18 cellular contexts compared by ENCODE assay signal in the genomic region with DNA sequence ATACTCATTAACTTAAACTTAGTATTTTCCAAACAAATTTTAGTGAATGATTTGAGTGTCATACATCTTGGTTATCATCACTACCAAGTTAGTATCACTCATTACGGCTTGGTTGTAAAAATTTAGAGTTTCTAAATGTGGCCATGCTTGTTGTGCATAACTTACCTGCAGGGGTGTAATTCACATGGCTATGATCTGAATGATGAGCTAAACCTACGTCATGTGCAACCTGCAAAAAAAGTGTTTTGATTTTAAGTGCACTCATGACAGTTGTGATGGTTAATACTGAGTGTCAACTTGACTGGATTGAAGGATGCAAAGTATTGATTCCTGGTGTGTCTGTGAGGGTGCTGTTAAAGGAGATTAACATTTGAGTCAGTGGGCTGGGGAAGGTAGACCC. TPM values are rescaled to one million over a fixed set of nuclear protein-coding genes. Genes with fewer than 3 reads are reported as not detected.
A peak's percentile ranks its signal among the peaks of the same experiment; 100 is the strongest.
DNase-seq lines count a peak whose midpoint lies in the region; ATAC-seq and TF ChIP-seq lines count a peak whose summit lies in the region.
"Had no signal": no experiment of that assay in that cellular context is flagged by ENCODE, and none has a peak within 500 bp of the region (broad histone marks: within the 10 kb centered on the region; RNA-seq: fewer than 3 reads in every experiment).

No MANE protein-coding gene starts in this region.

- no peaks in the 10 kb centered on the region for H3K27me3 Mint-ChIP-seq in MCF 10A (ENCODE audit: insufficient read depth, unreplicated experiment)

- H3K27ac ChIP-seq in esophagus squamous epithelium = peak overlapping the region; percentile 67 to 86 (median 83)
- H3K27ac ChIP-seq in skin epidermis = peak overlapping the region in 19 of 21 experiments; percentile 1 to 80 (median 56)
- no peak overlapping the region for H3K27ac ChIP-seq in psoas muscle

- H3K27ac Mint-ChIP-seq in MCF 10A (ENCODE audit: low read depth, unreplicated experiment) = peak overlapping the region; percentile 97

- H3K36me3 Mint-ChIP-seq in MCF 10A (ENCODE audit: insufficient read depth, unreplicated experiment) = no peaks in the 10 kb centered on the region

- TF ChIP-seq POLR2A in esophagus squamous epithelium (IDR thresholded peaks at IDR 0.05) = no peak

- ATAC-seq in psoas muscle (no peak), GM21825 (IDR thresholded peaks at IDR 0.05; ENCODE audit: unreplicated experiment) (no peak)
- ATAC-seq: Panc1 had no signal

- H3K9me3 Mint-ChIP-seq in MCF 10A (ENCODE audit: unreplicated experiment) = peaks cover under 1% of the 10 kb centered on the region

- H3K4me1 Mint-ChIP-seq in MCF 10A (ENCODE audit: insufficient read depth, unreplicated experiment) = peaks cover 40% of the 10 kb centered on the region

- no TSS peak for BruUV-seq in MCF 10A (replicated peaks; lab: Mats Ljungman, UMichigan)

- H3K9me3 ChIP-seq in esophagus squamous epithelium = no peaks in the 10 kb centered on the region
- no peaks in the 10 kb centered on the region for H3K9me3 ChIP-seq in psoas muscle
- H3K9me3 ChIP-seq: BE2C, MG63 had no signal

- DNase-seq in MCF 10A (ENCODE audit: unreplicated experiment) (no peak), esophagus squamous epithelium (lab: John Stamatoyannopoulos, UW) (no peak), NCI-H1105 treated with DMSO at 0.1 percent for 48 hours (lab: John Stamatoyannopoulos, UW) (no peak), psoas muscle (no peak), NCI-H1048 (lab: John Stamatoyannopoulos, UW) (no peak)
- DNase-seq: BE2C; EL; Kasumi-1; MG63; NCI-H1436 treated with DMSO at 0.1 percent for 48 hours; NCI-H1930; NCI-H2227 treated with DMSO at 0.1 percent for 48 hours; NCI-H510A treated with DMSO at 0.1 percent for 48 hours; NCI-H748 treated with DMSO at 0.1 percent for 48 hours; NK-92 treated with Interleukin-12 subunit alpha and Interleukin-12 subunit beta, amount 100 ng/mL, for 24 hours had no signal

- POLR2A ChIA-PET in MCF 10A (lab: Yijun Ruan, JAX) = interaction anchor here (0.7 to 7.3 kb wide), 17 partner anchors 10 to 409 kb away, joined by 3 to 119 read pairs (median 6); partner anchors contain the start of gene CLDN1

- H3K4me3 ChIP-seq in esophagus squamous epithelium = no peak overlapping the region
- H3K4me3 ChIP-seq in skin epidermis = no peak overlapping the region
- H3K4me3 ChIP-seq in psoas muscle = no peak overlapping the region
- H3K4me3 ChIP-seq: MG63 had no signal

- TF ChIP-seq CTCF in MCF 10A (IDR thresholded peaks at IDR 0.05; ENCODE audit: unreplicated experiment) (no peak), esophagus squamous epithelium (IDR thresholded peaks at IDR 0.05) (no peak), psoas muscle (IDR thresholded peaks at IDR 0.05) (no peak)

- 71 to 84% methylated on average over 2 of the region's 2 CpGs for WGBS in esophagus squamous epithelium, 2 donors
- WGBS in psoas muscle, 3 donors = 91 to 93% (median 92%) methylated on average over 2 of the region's 2 CpGs

- H3K4me1 ChIP-seq in esophagus squamous epithelium = peaks cover 3 to 84% (median 6%) of the 10 kb centered on the region in 3 donors
- no peaks in the 10 kb centered on the region for H3K4me1 ChIP-seq in psoas muscle
- H3K4me1 ChIP-seq: BE2C had no signal

- CTCF ChIA-PET in MCF 10A (lab: Yijun Ruan, JAX) = interaction anchor here (0.7 to 2.6 kb wide), 7 partner anchors 9 to 146 kb away, joined by 3 to 14 read pairs (median 4); partner anchors contain the start of gene CLDN1

- H3K36me3 ChIP-seq in esophagus squamous epithelium = no peaks in the 10 kb centered on the region
- no peaks in the 10 kb centered on the region for H3K36me3 ChIP-seq in psoas muscle (ENCODE audit: insufficient read depth in 1 of 2, low read depth in 1 of 2)
- H3K36me3 ChIP-seq: BE2C, MG63 had no signal

- peak overlapping the region; percentile 12 for H3K4me3 Mint-ChIP-seq in MCF 10A (ENCODE audit: unreplicated experiment)

- no peaks in the 10 kb centered on the region for H3K27me3 ChIP-seq in esophagus squamous epithelium
- no peaks in the 10 kb centered on the region for H3K27me3 ChIP-seq in psoas muscle (ENCODE audit: insufficient read depth in 3 of 3, low read length in 2 of 3)
- H3K27me3 ChIP-seq: BE2C, MG63 had no signal

- intact Hi-C loops in MCF 10A (cut with micrococcal nuclease) = no loop called here
- intact Hi-C loops in esophagus squamous epithelium (cut with DNase I) = no loop called here
- intact Hi-C loops in psoas muscle (cut with DNase I) = no loop called here

RNA-seq across cellular contexts. Expression of gene CLDN16, which starts 17.6 kb away (rescaled TPM):
- total RNA-seq in MCF 10A (2022) (0.23 TPM in 1 of 2 replicates, not detected in the other), esophagus squamous epithelium (under 1 TPM in 2 of 4 donors, not detected in 2; 0.38 to 0.64 TPM), psoas muscle (not detected)
- polyA plus RNA-seq in psoas muscle = not detected

RNA-seq across cellular contexts. Expression of gene CLDN1, which starts 48.1 kb away (rescaled TPM):
- total RNA-seq in MCF 10A (2022) (197 and 263 TPM in 2 replicates), esophagus squamous epithelium (10 to 100 TPM; 34.8 to 59.6 (median 45.4) TPM), psoas muscle (under 1 TPM in 3 of 4 donors, not detected in 1; 0.25 to 0.62 (median 0.39) TPM)
- under 1 TPM; 0.30 to 0.51 (median 0.35) TPM for polyA plus RNA-seq in psoas muscle

Comparison
In these comparisons a context has a peak if more than half of its experiments do, and no peak if none do; other contexts are left out.
1. RNA of gene CLDN1, which starts 48.1 kb away (total RNA-seq): 197 to 263 TPM in MCF 10A and 34.8 to 59.6 TPM in esophagus squamous epithelium; 0.25 to 0.62 TPM in psoas muscle; every median in the first group is over 10 times any median in the second.